Comparison of ENCODE assay signal across 8 cellular contexts in the genomic region with DNA sequence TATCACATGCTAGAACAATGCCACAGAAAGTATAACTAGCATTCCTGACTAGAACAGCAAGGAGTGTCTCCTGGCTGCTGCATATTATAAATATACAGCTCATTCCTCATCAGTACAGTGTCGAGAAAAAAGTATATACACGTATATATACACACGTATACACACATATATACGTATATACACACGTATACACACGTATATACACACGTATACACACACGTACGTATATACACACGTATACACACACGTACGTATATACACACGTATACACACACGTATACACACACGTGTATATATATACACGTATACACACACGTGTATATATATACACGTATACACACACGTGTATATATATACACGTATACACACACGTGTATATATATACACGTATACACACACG. TPM values are rescaled to one million over a fixed set of nuclear protein-coding genes. Genes with fewer than 3 reads are reported as not detected.
A peak's percentile ranks its signal among the peaks of the same experiment; 100 is the strongest.
DNase-seq lines count a peak whose midpoint lies in the region; ATAC-seq and TF ChIP-seq lines count a peak whose summit lies in the region.
"Not testable (repeated sequence)": the region's sequence is repeated elsewhere in the genome, so short reads cannot be mapped to it uniquely, and the experiment has no call there.

No MANE protein-coding gene starts in this region.

- intact Hi-C loops in activated CD8-positive, alpha-beta T cell treated with anti-CD3 and anti-CD28 coated beads for 36 hours (cut with micrococcal nuclease); left ventricle myocardium inferior (cut with micrococcal nuclease): not testable (repeated sequence)
- intact Hi-C loops in psoas muscle (cut with DNase I) = loop anchor here in 1 of 2 donors (10.0 kb wide), 1 partner anchor 116 kb away; the partner anchor contains the start of gene MSH6
- intact Hi-C loops in upper lobe of right lung (cut with DNase I) = loop anchor here (10.0 kb wide), 1 partner anchor 46 kb away; no protein-coding TSS in a partner anchor

- H3F3A ChIP-seq in OCI-LY1 (ENCODE audit: insufficient read depth, low read length) = not testable (repeated sequence)

- 74 to 84% (median 83%) methylated on average over 21 to 23 of the region's 23 CpGs for WGBS in psoas muscle, 3 donors

- CTCF ChIA-PET in activated CD8-positive, alpha-beta T cell treated with anti-CD3 and anti-CD28 coated beads for 36 hours (lab: Charles Lee) = interaction anchor here (0.8 to 1.6 kb wide), 3 partner anchors 10 to 42 kb away, joined by 3 to 5 read pairs (median 4); no protein-coding TSS in a partner anchor

- POLR2A ChIA-PET in activated CD8-positive, alpha-beta T cell treated with anti-CD3 and anti-CD28 coated beads for 36 hours (lab: Charles Lee) = not testable (repeated sequence)

- H3K36me3 ChIP-seq in DND-41 (ENCODE audit: insufficient read depth, low read length) (peaks cover 15% of the 10 kb centered on the region), OCI-LY1 (ENCODE audit: insufficient read depth, low read length) (peaks cover 13% of the 10 kb centered on the region; the same call in 1 of the 2 replicates)
- H3K36me3 ChIP-seq in left ventricle myocardium inferior; psoas muscle (ENCODE audit: insufficient read depth in 1 of 2, low read depth in 1 of 2); upper lobe of right lung: not testable (repeated sequence)

- H3K9me3 ChIP-seq in DND-41 (ENCODE audit: insufficient read depth, low read length, severe bottlenecking); OCI-LY1 (ENCODE audit: low read length); left ventricle myocardium inferior (replicated peaks); psoas muscle; upper lobe of right lung: not testable (repeated sequence)

- H3K79me2 ChIP-seq in DND-41 (ENCODE audit: insufficient read depth, low read length) (peaks cover 99% of the 10 kb centered on the region), OCI-LY1 (ENCODE audit: insufficient read depth, low read length) (peaks cover 96% of the 10 kb centered on the region)

- H3K27ac ChIP-seq in DND-41 (ENCODE audit: low read length) = 0 out of 2 replicates have a peak overlapping the region, but pooled peaks have one; percentile 9
- H3K27ac ChIP-seq in OCI-LY1 (ENCODE audit: low read depth, low read length, poor library complexity, severe bottlenecking) = peak overlapping the region; percentile 64
- H3K27ac ChIP-seq in left ventricle myocardium inferior (replicated peaks) = peak overlapping the region; percentile 32
- peak overlapping the region; percentile 37 for H3K27ac ChIP-seq in psoas muscle
- peak overlapping the region; percentile 34 for H3K27ac ChIP-seq in upper lobe of right lung

- not testable (repeated sequence) for H2AFZ ChIP-seq in DND-41 (ENCODE audit: low read depth, low read length); OCI-LY1 (ENCODE audit: low read length)

- not testable (repeated sequence) for H3K27me3 ChIP-seq in DND-41 (ENCODE audit: insufficient read depth, low read length, poor library complexity); OCI-LY1 (ENCODE audit: insufficient read depth, low read length); left ventricle myocardium inferior (ENCODE audit: low read depth); psoas muscle (ENCODE audit: insufficient read depth in 3 of 3, low read length in 2 of 3); upper lobe of right lung

- H3K4me3 Mint-ChIP-seq in activated CD8-positive, alpha-beta T cell treated with anti-CD3 and anti-CD28 coated beads for 36 hours; chondrocyte (ENCODE audit: unreplicated experiment): not testable (repeated sequence)
- peak overlapping the region in 2 of 8 donors; percentile 13 to 43 for H3K4me3 Mint-ChIP-seq in naive B cell

- H3K4me1 ChIP-seq in DND-41 (ENCODE audit: insufficient read depth, low read length) = peaks cover 40% of the 10 kb centered on the region
- H3K4me1 ChIP-seq in OCI-LY1 (ENCODE audit: insufficient read depth, low read length, severe bottlenecking) = peaks cover 69% of the 10 kb centered on the region
- H3K4me1 ChIP-seq in left ventricle myocardium inferior = peaks cover 93% of the 10 kb centered on the region
- H3K4me1 ChIP-seq in psoas muscle = peaks cover 49% of the 10 kb centered on the region
- peaks cover 49% of the 10 kb centered on the region for H3K4me1 ChIP-seq in upper lobe of right lung

- peaks cover 30% of the 10 kb centered on the region for H3K36me3 Mint-ChIP-seq in activated CD8-positive, alpha-beta T cell treated with anti-CD3 and anti-CD28 coated beads for 36 hours (ENCODE audit: low read depth)
- not testable (repeated sequence) for H3K36me3 Mint-ChIP-seq in chondrocyte (ENCODE audit: low read depth); naive B cell

- peaks cover 57% of the 10 kb centered on the region for H3K4me1 Mint-ChIP-seq in activated CD8-positive, alpha-beta T cell treated with anti-CD3 and anti-CD28 coated beads for 36 hours (ENCODE audit: low read depth)
- H3K4me1 Mint-ChIP-seq in chondrocyte (ENCODE audit: low read depth) = peaks cover 62% of the 10 kb centered on the region
- peaks cover 50 to 79% (median 54%) of the 10 kb centered on the region in 3 donors for H3K4me1 Mint-ChIP-seq in naive B cell

- not testable (repeated sequence) for DNase-seq in DND-41; activated CD8-positive, alpha-beta T cell treated with anti-CD3 and anti-CD28 coated beads for 36 hours; chondrocyte (ENCODE audit: low spot score); left ventricle myocardium inferior; naive B cell; psoas muscle; upper lobe of right lung

- H3K4me2 ChIP-seq in DND-41 (ENCODE audit: insufficient read depth, low read length) = peak overlapping the region; percentile 24; the same call in 1 of the 2 replicates
- peak overlapping the region; percentile 17; the same call in 1 of the 2 replicates for H3K4me2 ChIP-seq in OCI-LY1 (ENCODE audit: low read length)

- not testable (repeated sequence) for H3K9me2 ChIP-seq in OCI-LY1 (ENCODE audit: low read depth, low read length)

- not testable (repeated sequence) for TF ChIP-seq CTCF in DND-41 (IDR thresholded peaks at IDR 0.05; ENCODE audit: borderline replicate concordance, extremely low read depth, low read length, poor library complexity, severe bottlenecking); OCI-LY1 (IDR thresholded peaks at IDR 0.05; ENCODE audit: low read length); activated CD8-positive, alpha-beta T cell treated with anti-CD3 and anti-CD28 coated beads for 36 hours (IDR thresholded peaks at IDR 0.05); chondrocyte (IDR thresholded peaks at IDR 0.05); left ventricle myocardium inferior (IDR thresholded peaks at IDR 0.05; ENCODE audit: borderline replicate concordance); psoas muscle (IDR thresholded peaks at IDR 0.05); upper lobe of right lung (IDR thresholded peaks at IDR 0.05)

- H3K4me3 ChIP-seq in DND-41 (ENCODE audit: low read depth in 1 of 2, low read length in 2 of 2); OCI-LY1 (ENCODE audit: low read depth, low read length, poor library complexity, severe bottlenecking); left ventricle myocardium inferior; psoas muscle; upper lobe of right lung: not testable (repeated sequence)

- peaks cover 68% of the 10 kb centered on the region for H4K20me1 ChIP-seq in DND-41 (ENCODE audit: insufficient read depth, low read length)
- not testable (repeated sequence) for H4K20me1 ChIP-seq in OCI-LY1 (ENCODE audit: insufficient read depth, low read length)

- H3K27ac Mint-ChIP-seq in activated CD8-positive, alpha-beta T cell treated with anti-CD3 and anti-CD28 coated beads for 36 hours = peak overlapping the region; percentile 81
- H3K27ac Mint-ChIP-seq in chondrocyte (ENCODE audit: unreplicated experiment) = peak overlapping the region; percentile 38
- peak overlapping the region in 4 of 6 donors; percentile 44 to 93 (median 70) for H3K27ac Mint-ChIP-seq in naive B cell

- H3K9me3 Mint-ChIP-seq in activated CD8-positive, alpha-beta T cell treated with anti-CD3 and anti-CD28 coated beads for 36 hours; chondrocyte (ENCODE audit: low read depth); naive B cell: not testable (repeated sequence)

- not testable (repeated sequence) for H3K27me3 Mint-ChIP-seq in activated CD8-positive, alpha-beta T cell treated with anti-CD3 and anti-CD28 coated beads for 36 hours; chondrocyte (ENCODE audit: low read depth); naive B cell

- H3K9ac ChIP-seq in DND-41 (ENCODE audit: low read depth, low read length); OCI-LY1 (ENCODE audit: low read length): not testable (repeated sequence)

- ATAC-seq in DND-41 (ENCODE audit: insufficient read depth, low read depth); activated CD8-positive, alpha-beta T cell treated with anti-CD3 and anti-CD28 coated beads for 36 hours; naive B cell (ENCODE audit: low read depth in 2 of 2); psoas muscle; upper lobe of right lung: not testable (repeated sequence)

RNA-seq across cellular contexts. Expression of gene FBXO11, which starts 5.9 kb away (rescaled TPM):
- total RNA-seq in activated CD8-positive, alpha-beta T cell treated with anti-CD3 and anti-CD28 coated beads for 36 hours = 10 to 100 TPM; 47.3 to 48.1 TPM
- total RNA-seq in chondrocyte (57.9 to 58.7 TPM (median 58.1 TPM) in 3 replicates), left ventricle myocardium inferior (34.7 TPM), psoas muscle (10 to 100 TPM; 31.0 to 39.4 (median 34.9) TPM), upper lobe of right lung (69.3 TPM)
- polyA plus RNA-seq in naive B cell (ENCODE audit: low read depth in 6 of 6) (10 to 100 TPM; 12.7 to 21.5 (median 14.0) TPM), psoas muscle (10 to 100 TPM; 16.3 to 30.8 (median 21.3) TPM)

Comparison
In these comparisons a context has a peak if more than half of its experiments do, and no peak if none do; other contexts are left out.
1. H3K27ac ChIP-seq: peak in every context shown above with its lines; median percentile 64 in OCI-LY1; 37 in psoas muscle; 34 in upper lobe of right lung; 32 in left ventricle myocardium inferior; 9 in DND-41.